ENCODE assay signal across 12 cellular contexts in genomic region chr18:50711401-50711800, GRCh38.
"Had no signal": no experiment of that assay in that cellular context is flagged by ENCODE, and none has a peak within 500 bp of the region (broad histone marks: within the 10 kb centered on the region; RNA-seq: fewer than 3 reads in every experiment).

No MANE protein-coding gene starts in this region.

- ATAC-seq: activated T-helper 17 cell treated with anti-CD3 and anti-CD28 coated beads, Interleukin-2, amount 50 U/mL, for 72 hours had no signal

- H3K4me3 Mint-ChIP-seq: activated CD4-positive, alpha-beta T cell treated with anti-CD3 and anti-CD28 coated beads, Interleukin-2, amount 10 ng/mL, durations not matched to agents 7 days and 5 days; activated naive CD4-positive, alpha-beta T cell treated with anti-CD3 and anti-CD28 coated beads for 36 hours; activated T-helper 17 cell treated with anti-CD3 and anti-CD28 coated beads, Interleukin-2, amount 50 U/mL, for 72 hours; nephron had no signal

- H3K27me3 Mint-ChIP-seq: activated T-helper 17 cell treated with anti-CD3 and anti-CD28 coated beads, Interleukin-2, amount 50 U/mL, for 72 hours had no signal

- H3K4me1 Mint-ChIP-seq: activated CD4-positive, alpha-beta T cell treated with anti-CD3 and anti-CD28 coated beads, Interleukin-2, amount 10 ng/mL, durations not matched to agents 7 days and 5 days; activated T-helper 17 cell treated with anti-CD3 and anti-CD28 coated beads, Interleukin-2, amount 50 U/mL, for 72 hours had no signal

- H3K9me3 Mint-ChIP-seq: activated CD4-positive, alpha-beta T cell treated with anti-CD3 and anti-CD28 coated beads, Interleukin-2, amount 10 ng/mL, durations not matched to agents 7 days and 5 days; activated T-helper 17 cell treated with anti-CD3 and anti-CD28 coated beads, Interleukin-2, amount 50 U/mL, for 72 hours had no signal

- H3K27me3 ChIP-seq: stomach had no signal

- H3K4me3 ChIP-seq: coronary artery, stomach had no signal

- DNase-seq: activated CD4-positive, alpha-beta T cell treated with anti-CD3 and anti-CD28 coated beads, Interleukin-2, amount 10 ng/mL, durations not matched to agents 7 days and 5 days; activated CD4-positive, CD25-positive, alpha-beta regulatory T cell; activated CD8-positive, alpha-beta memory T cell treated with anti-CD3 and anti-CD28 coated beads for 24 hours; activated naive CD4-positive, alpha-beta T cell treated with anti-CD3 and anti-CD28 coated beads for 36 hours; caudate nucleus; effector CD8-positive, alpha-beta T cell; mesendoderm; stimulated activated CD4-positive, alpha-beta T cell treated with anti-CD3 and anti-CD28 coated beads, Interleukin-4, amount 100 ng/mL, for 4 hours; stomach had no signal

- H3K27ac ChIP-seq: coronary artery, stomach had no signal

- H3K27ac Mint-ChIP-seq: activated CD4-positive, alpha-beta T cell treated with anti-CD3 and anti-CD28 coated beads, Interleukin-2, amount 10 ng/mL, durations not matched to agents 7 days and 5 days; activated naive CD4-positive, alpha-beta T cell treated with anti-CD3 and anti-CD28 coated beads for 36 hours; activated T-helper 17 cell treated with anti-CD3 and anti-CD28 coated beads, Interleukin-2, amount 50 U/mL, for 72 hours; nephron had no signal
